Comparison of ENCODE assay signal across 13 cellular contexts in genomic region chr5:53037141-53037859, GRCh38. TPM values are rescaled to one million over a fixed set of nuclear protein-coding genes. Genes with fewer than 3 reads are reported as not detected.
DNase-seq lines count a peak whose midpoint lies in the region; ATAC-seq and TF ChIP-seq lines count a peak whose summit lies in the region.
"Had no signal": no experiment of that assay in that cellular context is flagged by ENCODE, and none has a peak within 500 bp of the region (broad histone marks: within the 10 kb centered on the region; RNA-seq: fewer than 3 reads in every experiment).

No MANE protein-coding gene starts in this region.

- H3K27ac ChIP-seq in PC-3 (ENCODE audit: low read length) (peak overlapping the region; percentile 97), trophoblast cell (ENCODE audit: low read depth, low read length) (no peak overlapping the region), neuronal stem cell (replicated peaks; ENCODE audit: low read length) (no peak overlapping the region)

- H3K18ac ChIP-seq in trophoblast cell (ENCODE audit: low read length), result no peak overlapping the region
- no peak overlapping the region for H3K18ac ChIP-seq in neuronal stem cell (ENCODE audit: low read length)

- peaks cover 39% of the 10 kb centered on the region for H3K36me3 Mint-ChIP-seq in Calu3 (ENCODE audit: insufficient read depth, unreplicated experiment)
- H3K36me3 Mint-ChIP-seq: CD8-positive, alpha-beta T cell had no signal

- H3K14ac ChIP-seq in trophoblast cell (ENCODE audit: low read length) (no peak overlapping the region), neuronal stem cell (ENCODE audit: low read length) (no peak overlapping the region)

- H2BK120ac ChIP-seq in trophoblast cell (ENCODE audit: insufficient read depth, low read length, poor library complexity) (no peak overlapping the region), neuronal stem cell (ENCODE audit: low read depth, low read length) (no peak overlapping the region)

- H3K9me3 Mint-ChIP-seq in Calu3 (ENCODE audit: low read depth, unreplicated experiment), result no peaks in the 10 kb centered on the region
- H3K9me3 Mint-ChIP-seq: CD8-positive, alpha-beta T cell; dendritic cell treated with granulocyte-macrophage colony-stimulating factor and Interleukin-4, amounts not matched to agents 40 ng/mL and 50 ng/mL, for 4 days had no signal

- H2AK5ac ChIP-seq in trophoblast cell (ENCODE audit: low read length) (no peak overlapping the region), neuronal stem cell (ENCODE audit: low read depth, low read length) (no peak overlapping the region)

- H2BK15ac ChIP-seq in neuronal stem cell (ENCODE audit: low read length), result no peak overlapping the region

- peaks cover 64% of the 10 kb centered on the region for H3K4me1 Mint-ChIP-seq in Calu3 (ENCODE audit: low read depth, unreplicated experiment)

- no peaks in the 10 kb centered on the region for H3K9me2 ChIP-seq in PC-3 (replicated peaks; ENCODE audit: low read length)

- H2BK12ac ChIP-seq in trophoblast cell (ENCODE audit: low read length), result no peak overlapping the region
- no peak overlapping the region for H2BK12ac ChIP-seq in neuronal stem cell (ENCODE audit: low read length)

- H3K79me2 ChIP-seq in PC-3 (ENCODE audit: low read length), result peaks cover 63% of the 10 kb centered on the region
- H3K79me2 ChIP-seq in trophoblast cell (ENCODE audit: control insufficient read depth, insufficient read depth, low read length, poor library complexity), result no peaks in the 10 kb centered on the region

- H2AFZ ChIP-seq in PC-3 (ENCODE audit: low read length) (no peak overlapping the region), trophoblast cell (ENCODE audit: insufficient read depth, low read length, poor library complexity) (no peak overlapping the region), neuronal stem cell (ENCODE audit: low read length) (no peak overlapping the region)

- H3K4me2 ChIP-seq in PC-3 (ENCODE audit: low read length) (peak overlapping the region; percentile 75), trophoblast cell (ENCODE audit: low read length) (no peak overlapping the region), neuronal stem cell (ENCODE audit: insufficient read depth, low read length, poor library complexity, severe bottlenecking) (no peak overlapping the region)

- H3K4ac ChIP-seq in trophoblast cell (ENCODE audit: low read depth, low read length) (no peak overlapping the region), neuronal stem cell (ENCODE audit: low read length) (no peak overlapping the region)

- BruUV-seq in Calu3 (replicated peaks; lab: Mats Ljungman, UMichigan), result no TSS peak
- BruUV-seq in PC-3 (replicated peaks; lab: Mats Ljungman, UMichigan), result TSS peak; percentile 95

- H3K79me1 ChIP-seq in trophoblast cell (ENCODE audit: low read length) (no peaks in the 10 kb centered on the region), neuronal stem cell (ENCODE audit: low read depth, low read length) (no peaks in the 10 kb centered on the region)

- H4K12ac ChIP-seq in trophoblast cell (ENCODE audit: low read depth, low read length), result no peak overlapping the region

- no peaks in the 10 kb centered on the region for H3K27me3 ChIP-seq in PC-3 (ENCODE audit: low read length)
- no peaks in the 10 kb centered on the region for H3K27me3 ChIP-seq in trophoblast cell (ENCODE audit: insufficient read depth, low read length)
- no peaks in the 10 kb centered on the region for H3K27me3 ChIP-seq in neuronal stem cell (ENCODE audit: control insufficient read depth in 3 of 3, insufficient read depth in 3 of 3, low read depth in 1 of 3, low read length in 3 of 3)

- peak overlapping the region; percentile 35 for H3K4me3 Mint-ChIP-seq in Calu3 (ENCODE audit: low read depth, unreplicated experiment)
- H3K4me3 Mint-ChIP-seq: CD8-positive, alpha-beta T cell; dendritic cell treated with granulocyte-macrophage colony-stimulating factor and Interleukin-4, amounts not matched to agents 40 ng/mL and 50 ng/mL, for 4 days had no signal

- no peaks in the 10 kb centered on the region for H3K27me3 Mint-ChIP-seq in Calu3 (ENCODE audit: unreplicated experiment)
- H3K27me3 Mint-ChIP-seq: dendritic cell treated with granulocyte-macrophage colony-stimulating factor and Interleukin-4, amounts not matched to agents 40 ng/mL and 50 ng/mL, for 4 days had no signal

- H3K4me1 ChIP-seq in PC-3 (ENCODE audit: insufficient read depth, low read length), result peaks cover 53% of the 10 kb centered on the region
- no peaks in the 10 kb centered on the region for H3K4me1 ChIP-seq in trophoblast cell (ENCODE audit: control insufficient read depth in 1 of 2, insufficient read depth in 2 of 2, low read length in 2 of 2)
- H3K4me1 ChIP-seq in neuronal stem cell (ENCODE audit: control insufficient read depth in 2 of 2, insufficient read depth in 1 of 2, low read depth in 1 of 2, low read length in 2 of 2), result peaks cover 0 to 1% of the 10 kb centered on the region in 2 donors

- peaks cover 5% of the 10 kb centered on the region for H3F3A ChIP-seq in PC-3 (ENCODE audit: low read length, unreplicated experiment)

- no CpG with 5 or more reads among the region's 3 CpGs for WGBS in trophoblast cell (ENCODE audit: extremely low coverage, insufficient coverage, insufficient read length)
- no CpG with 5 or more reads among the region's 3 CpGs for WGBS in neuronal stem cell (ENCODE audit: extremely low coverage in 2 of 2, insufficient read length in 2 of 2, insufficient replicate concordance in 1 of 2), 2 donors

- H3K9ac ChIP-seq in PC-3 (ENCODE audit: low read length) (peak overlapping the region; percentile 67), trophoblast cell (ENCODE audit: low read length) (no peak overlapping the region), neuronal stem cell (ENCODE audit: low read depth, low read length, poor library complexity) (no peak overlapping the region)

- DNase-seq in Calu3 (no peak), PC-3 (peak; percentile 90), epithelial cell of esophagus (ENCODE audit: low read depth) (peak; percentile 95), trophoblast cell (peak; percentile 64 to 91), neuronal stem cell (ENCODE audit: low spot score) (no peak), GF-D8 (lab: John Stamatoyannopoulos, UW) (no peak), DMS114 treated with DMSO at 0.1 percent for 48 hours (lab: John Stamatoyannopoulos, UW; ENCODE audit: unreplicated experiment) (no peak)
- DNase-seq in activated naive CD4-positive, alpha-beta T cell (lab: John Stamatoyannopoulos, UW), result no peak
- DNase-seq: CD8-positive, alpha-beta T cell; GOT3; islet precursor cell; NCI-H2107 had no signal

- no peaks in the 10 kb centered on the region for H4K20me1 ChIP-seq in PC-3 (ENCODE audit: low read length)

- H3K23ac ChIP-seq in trophoblast cell (ENCODE audit: low read length) (no peak overlapping the region), neuronal stem cell (ENCODE audit: low read depth, low read length, poor library complexity) (no peak overlapping the region)

- intact Hi-C loops in Calu3 (cut with micrococcal nuclease; ENCODE audit: unreplicated experiment) (loop anchor here (1.0 to 5.0 kb wide), 2 partner anchors 50 to 89 kb away; partner anchors contain the start of gene ITGA2), PC-3 (cut with micrococcal nuclease) (loop anchor here (2.0 to 5.0 kb wide), 2 partner anchors 48 to 90 kb away; partner anchors contain the start of gene ITGA2)

- POLR2A ChIA-PET in PC-3 (lab: Charles Lee; ENCODE audit: unreplicated experiment), result no interaction called here

- peaks cover 15% of the 10 kb centered on the region for H3K36me3 ChIP-seq in PC-3 (ENCODE audit: low read depth, low read length)
- no peaks in the 10 kb centered on the region for H3K36me3 ChIP-seq in trophoblast cell (ENCODE audit: control insufficient read depth in 1 of 2, insufficient read depth in 2 of 2, low read length in 2 of 2)
- H3K36me3 ChIP-seq in neuronal stem cell (replicated peaks in 1 of 2; ENCODE audit: control insufficient read depth in 2 of 2, insufficient read depth in 2 of 2, low read length in 2 of 2), result no peaks in the 10 kb centered on the region

- H4K91ac ChIP-seq in trophoblast cell (ENCODE audit: low read depth, low read length) (no peak overlapping the region), neuronal stem cell (ENCODE audit: low read depth, low read length, poor library complexity) (no peak overlapping the region)

- peak overlapping the region; percentile 69 for H3K27ac Mint-ChIP-seq in Calu3 (ENCODE audit: unreplicated experiment)
- H3K27ac Mint-ChIP-seq: CD8-positive, alpha-beta T cell; dendritic cell treated with granulocyte-macrophage colony-stimulating factor and Interleukin-4, amounts not matched to agents 40 ng/mL and 50 ng/mL, for 4 days had no signal

- H4K8ac ChIP-seq in trophoblast cell (ENCODE audit: low read depth, low read length), result no peak overlapping the region
- no peak overlapping the region for H4K8ac ChIP-seq in neuronal stem cell (ENCODE audit: low read depth, low read length)

- CTCF ChIA-PET in Calu3 (lab: Charles Lee), result interaction anchor here (0.6 kb wide), 1 partner anchor 84 kb away, joined by 4 read pairs; no protein-coding TSS in a partner anchor
- CTCF ChIA-PET in PC-3 (lab: Charles Lee), result interaction anchor here (0.7 kb wide), 1 partner anchor 54 kb away, joined by 13 read pairs; no protein-coding TSS in a partner anchor

- no peak overlapping the region for H2BK5ac ChIP-seq in trophoblast cell (ENCODE audit: low read depth, low read length, poor library complexity)
- no peak overlapping the region for H2BK5ac ChIP-seq in neuronal stem cell (ENCODE audit: low read length)

- peak; percentile 91 for ATAC-seq in PC-3
- ATAC-seq: CD8-positive, alpha-beta T cell had no signal

- H3K4me3 ChIP-seq in PC-3 (ENCODE audit: low read length), result peak overlapping the region; percentile 42
- no peak overlapping the region for H3K4me3 ChIP-seq in epithelial cell of esophagus (ENCODE audit: low read length)
- H3K4me3 ChIP-seq in trophoblast cell (ENCODE audit: low read depth, low read length), result no peak overlapping the region
- no peak overlapping the region for H3K4me3 ChIP-seq in neuronal stem cell (ENCODE audit: low read length in 2 of 2)

- TF ChIP-seq CTCF in Calu3 (IDR thresholded peaks at IDR 0.05; ENCODE audit: unreplicated experiment) (no peak), PC-3 (conservative IDR thresholded peaks at IDR 0.05; ENCODE audit: low read depth, low read length) (no peak), epithelial cell of esophagus (IDR thresholded peaks at IDR 0.05; ENCODE audit: insufficient read depth, low read depth, low read length, missing control alignments) (no peak)

- H3K9me3 ChIP-seq in PC-3 (ENCODE audit: low read length) (no peaks in the 10 kb centered on the region), trophoblast cell (ENCODE audit: insufficient read depth, low read depth, low read length) (no peaks in the 10 kb centered on the region), neuronal stem cell (replicated peaks in 1 of 2; ENCODE audit: control insufficient read depth in 2 of 2, insufficient read depth in 1 of 2, low read depth in 1 of 2, low read length in 2 of 2) (no peaks in the 10 kb centered on the region)

RNA-seq across cellular contexts. Expression of gene ITGA2, which starts 48.1 kb away (rescaled TPM):
- total RNA-seq in Calu3 (2022) (91.9 and 101 TPM in 2 replicates), PC-3 (2014; rRNA removed) (32.4 and 36.7 TPM in 2 replicates)
- polyA plus RNA-seq in trophoblast cell (2013), result 10.0 and 10.4 TPM in 2 replicates
- polyA plus RNA-seq in neuronal stem cell (2013, experiment 1 of 2), result 2.0 TPM
- 2.0 TPM for polyA plus RNA-seq in neuronal stem cell (2013, experiment 2 of 2)
- total RNA-seq: CD8-positive, alpha-beta T cell had no signal

Comparison
In these comparisons a context has a peak if more than half of its experiments do, and no peak if none do; other contexts are left out.
1. DNase-seq: peak in PC-3 (single experiment), epithelial cell of esophagus (single experiment) and trophoblast cell (2 of 2); none in Calu3 (single experiment), neuronal stem cell (single experiment), GF-D8 (single experiment), activated naive CD4-positive, alpha-beta T cell (0 of 4) and DMS114 treated with DMSO at 0.1 percent for 48 hours (single experiment).